ENCODE assay signal across 8 cellular contexts in genomic region chr3:197801801-197802504, GRCh38.
DNase-seq lines count a peak whose midpoint lies in the region; ATAC-seq and TF ChIP-seq lines count a peak whose summit lies in the region.

No MANE protein-coding gene starts in this region.

- peak; percentile 43 for ATAC-seq in HG03108 (IDR thresholded peaks at IDR 0.05; ENCODE audit: unreplicated experiment)

- H3K4me3 ChIP-seq in WI38 (ENCODE audit: low read depth, low read length) (no peak overlapping the region), foreskin fibroblast (ENCODE audit: low read depth in 1 of 2, low read length in 2 of 2) (no peak overlapping the region)

- peak; percentile 8 for DNase-seq in NCI-H748 (lab: John Stamatoyannopoulos, UW; ENCODE audit: unreplicated experiment)
- no peak for DNase-seq in NCI-H748 treated with DMSO at 0.1 percent for 48 hours (lab: John Stamatoyannopoulos, UW)
- DNase-seq in foreskin fibroblast: peak; percentile 53 to 61
- no peak for DNase-seq in globus pallidus (ENCODE audit: low spot score)
- no peak for DNase-seq in HuH-7 (ENCODE audit: low spot score)
- DNase-seq in anterior cingulate cortex (lab: John Stamatoyannopoulos, UW): no peak

- 0 out of 2 replicates have a peak, but pooled peaks have one; percentile 14 for TF ChIP-seq CTCF in WI38 (IDR thresholded peaks at IDR 0.05; ENCODE audit: low read depth, low read length)
- peak; percentile 35 for TF ChIP-seq CTCF in foreskin fibroblast (IDR thresholded peaks at IDR 0.05; ENCODE audit: low read depth, low read length)

Comparison
In these comparisons a context has a peak if more than half of its experiments do, and no peak if none do; other contexts are left out.
1. DNase-seq: peak in NCI-H748 (single experiment) and foreskin fibroblast (2 of 2); none in NCI-H748 treated with DMSO at 0.1 percent for 48 hours (single experiment), globus pallidus (single experiment), HuH-7 (single experiment) and anterior cingulate cortex (0 of 58).